ENCODE assay signal across 1 cellular context in genomic region chr4:169611991-169612868, GRCh38.
A peak's percentile ranks its signal among the peaks of the same experiment; 100 is the strongest.
TF ChIP-seq lines count a peak whose summit lies in the region.

TSS of gene NEK1 (minus strand) at chr4:169612583. CDS start at chr4:169602630, 9,953 bp downstream.

TF ChIP-seq in HepG2, 621 proteins besides CTCF, POLR2A, EP300 and RAD21 (continued from another document and continues in another):
- TF ChIP-seq POLR2AphosphoS5 (IDR thresholded peaks at IDR 0.05; ENCODE audit: low read depth, low read length): peak; percentile 95
- TF ChIP-seq GATAD2A (CRISPR knock-in tag; IDR thresholded peaks at IDR 0.05): peak; percentile 54; the same call in 1 of the 2 replicates
- TF ChIP-seq THAP9 (CRISPR knock-in tag; IDR thresholded peaks at IDR 0.05; ENCODE audit: borderline replicate concordance): peak; percentile 54; the same call in 1 of the 2 replicates
- no peak for TF ChIP-seq ZNF20 (CRISPR knock-in tag; IDR thresholded peaks at IDR 0.05)
- TF ChIP-seq POGZ (CRISPR knock-in tag; IDR thresholded peaks at IDR 0.05): peak; percentile 76
- TF ChIP-seq KLF12 (CRISPR knock-in tag; IDR thresholded peaks at IDR 0.05; ENCODE audit: borderline replicate concordance): peak; percentile 73; the same call in 1 of the 2 replicates
- no peak for TF ChIP-seq GTF2F1 (IDR thresholded peaks at IDR 0.05; ENCODE audit: low read length)
- TF ChIP-seq HMG20B (CRISPR knock-in tag; conservative IDR thresholded peaks at IDR 0.05): 0 out of 2 replicates have a peak, but pooled peaks have one; percentile 14
- peak; percentile 85 for TF ChIP-seq TAF1 (CRISPR knock-in tag; IDR thresholded peaks at IDR 0.05)
- 0 out of 2 replicates have a peak, but pooled peaks have one; percentile 43 for TF ChIP-seq PRDM10 (CRISPR knock-in tag; IDR thresholded peaks at IDR 0.05; ENCODE audit: low read depth)
- peak; percentile 93 for TF ChIP-seq POLR2G (IDR thresholded peaks at IDR 0.05; ENCODE audit: low read depth, low read length)
- TF ChIP-seq ZFP90 (CRISPR knock-in tag; IDR thresholded peaks at IDR 0.05; ENCODE audit: borderline replicate concordance): peak; percentile 37; the same call in 1 of the 2 replicates
- no peak for TF ChIP-seq SRSF1 (optimal IDR thresholded peaks at IDR 0.05; ENCODE audit: low read depth, low read length)
- TF ChIP-seq SOX13 (IDR thresholded peaks at IDR 0.05): no peak
- peak in 1 of 2 experiments; percentile 27; a peak in 2 of 4 replicates for TF ChIP-seq SOX13 (CRISPR knock-in tag; conservative IDR thresholded peaks at IDR 0.05 in 1 of 2, IDR thresholded peaks at IDR 0.05 in 1 of 2)
- TF ChIP-seq MXD3 (CRISPR knock-in tag; IDR thresholded peaks at IDR 0.05): peak; percentile 77; the same call in 1 of the 2 replicates
- no peak for TF ChIP-seq NCOA5 (CRISPR knock-in tag; IDR thresholded peaks at IDR 0.05)
- no peak for TF ChIP-seq ZNF678 (CRISPR knock-in tag; IDR thresholded peaks at IDR 0.05)
- TF ChIP-seq ZNF501 (CRISPR knock-in tag; IDR thresholded peaks at IDR 0.05): peak; percentile 70
- TF ChIP-seq YY1 (IDR thresholded peaks at IDR 0.05; ENCODE audit: insufficient read depth, insufficient replicate concordance, low read depth, low read length): peak; percentile 13
- TF ChIP-seq KDM3A (CRISPR knock-in tag; IDR thresholded peaks at IDR 0.05; ENCODE audit: low read depth): 0 out of 2 replicates have a peak, but pooled peaks have one; percentile 48
- TF ChIP-seq ZBTB46 (CRISPR knock-in tag; IDR thresholded peaks at IDR 0.05; ENCODE audit: borderline replicate concordance): no peak
- peak; percentile 76; the same call in 1 of the 2 replicates for TF ChIP-seq CSRNP1 (CRISPR knock-in tag; IDR thresholded peaks at IDR 0.05)
- peak; percentile 73 for TF ChIP-seq THAP11 (CRISPR knock-in tag; IDR thresholded peaks at IDR 0.05)
- peak; percentile 57; the same call in 1 of the 2 replicates for TF ChIP-seq ZFP41 (CRISPR knock-in tag; IDR thresholded peaks at IDR 0.05; ENCODE audit: borderline replicate concordance)
- peak; percentile 86; the same call in 1 of the 2 replicates for TF ChIP-seq ATF2 (CRISPR knock-in tag; IDR thresholded peaks at IDR 0.05)
- peak; percentile 37; the same call in 1 of the 2 replicates for TF ChIP-seq ZNF124 (CRISPR knock-in tag; IDR thresholded peaks at IDR 0.05)
- peak; percentile 80 for TF ChIP-seq HNF1B (CRISPR knock-in tag; IDR thresholded peaks at IDR 0.05)
- no peak for TF ChIP-seq ZNF780A (CRISPR knock-in tag; IDR thresholded peaks at IDR 0.05)
- TF ChIP-seq ZGPAT (CRISPR knock-in tag; IDR thresholded peaks at IDR 0.05): peak; percentile 38; the same call in 1 of the 2 replicates
- peak; percentile 78; the same call in 1 of the 2 replicates for TF ChIP-seq YEATS2 (CRISPR knock-in tag; IDR thresholded peaks at IDR 0.05; ENCODE audit: borderline replicate concordance)
- no peak for TF ChIP-seq ZNF432 (CRISPR knock-in tag; IDR thresholded peaks at IDR 0.05; ENCODE audit: borderline replicate concordance)
- TF ChIP-seq FOXP4 (CRISPR knock-in tag; IDR thresholded peaks at IDR 0.05): peak; percentile 18; the same call in 1 of the 2 replicates
- TF ChIP-seq ATF7-NPFF (CRISPR knock-in tag; IDR thresholded peaks at IDR 0.05; ENCODE audit: low read depth): no peak
- peak; percentile 49; the same call in 1 of the 2 replicates for TF ChIP-seq ZNF234 (CRISPR knock-in tag; conservative IDR thresholded peaks at IDR 0.05)
- 0 out of 2 replicates have a peak, but pooled peaks have one; percentile 30 for TF ChIP-seq RARA (CRISPR knock-in tag; IDR thresholded peaks at IDR 0.05)
- TF ChIP-seq ZMYM4 (CRISPR knock-in tag; IDR thresholded peaks at IDR 0.05): peak; percentile 87
- peak; percentile 79 for TF ChIP-seq ERF (CRISPR knock-in tag; IDR thresholded peaks at IDR 0.05)
- TF ChIP-seq KLF15 (CRISPR knock-in tag; IDR thresholded peaks at IDR 0.05; ENCODE audit: borderline replicate concordance): 0 out of 2 replicates have a peak, but pooled peaks have one; percentile 46
- no peak for TF ChIP-seq ZFYVE20 (CRISPR knock-in tag; IDR thresholded peaks at IDR 0.05; ENCODE audit: borderline replicate concordance, low read depth)
- TF ChIP-seq MXD4 (CRISPR knock-in tag; IDR thresholded peaks at IDR 0.05): peak; percentile 72
- peak; percentile 50; the same call in 1 of the 2 replicates for TF ChIP-seq NR2C2 (CRISPR knock-in tag; IDR thresholded peaks at IDR 0.05; ENCODE audit: borderline replicate concordance)
- peak; percentile 97 for TF ChIP-seq PHF8 (CRISPR knock-in tag; IDR thresholded peaks at IDR 0.05)
- no peak for TF ChIP-seq ZNF572 (CRISPR knock-in tag; IDR thresholded peaks at IDR 0.05)
- TF ChIP-seq ARHGAP35 (CRISPR knock-in tag; IDR thresholded peaks at IDR 0.05; ENCODE audit: borderline replicate concordance): 0 out of 2 replicates have a peak, but pooled peaks have one; percentile 78
